ENCODE assay signal across 16 cellular contexts in the genomic region with DNA sequence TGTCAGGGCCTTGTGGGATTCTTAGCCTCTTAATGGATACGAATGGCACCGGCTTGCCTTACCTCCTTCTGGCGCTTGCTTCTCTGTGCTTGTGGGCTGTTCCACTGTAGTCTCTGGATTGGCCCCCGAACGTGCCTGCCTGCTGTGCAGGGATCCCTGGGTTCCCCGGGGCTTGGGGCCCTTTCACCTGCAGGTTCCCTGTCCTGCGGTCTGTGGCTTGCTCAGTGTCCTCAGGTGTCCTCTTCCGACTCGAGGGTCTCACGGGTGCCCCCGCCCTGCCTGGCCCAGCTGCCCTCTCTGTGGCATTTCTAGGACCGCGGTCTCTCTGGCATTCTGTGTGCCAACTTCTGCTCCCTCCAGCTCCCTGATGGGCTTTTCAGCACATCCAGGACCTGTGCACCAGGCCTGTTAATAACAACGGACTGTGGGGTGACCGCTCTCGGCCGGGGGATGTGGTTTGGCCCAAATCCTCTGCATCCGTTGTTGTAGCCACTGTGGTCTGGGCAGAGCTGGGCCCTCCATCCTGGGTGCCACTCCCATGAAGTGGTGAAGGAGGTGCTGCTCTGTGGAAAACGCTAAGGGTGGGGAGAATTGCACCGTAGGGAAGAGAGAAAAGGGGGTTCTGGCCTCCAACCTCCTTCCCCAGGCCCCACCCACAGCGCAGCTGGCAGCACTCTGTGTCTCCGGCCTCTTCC. TPM values are rescaled to one million over a fixed set of nuclear protein-coding genes. Genes with fewer than 3 reads are reported as not detected.
DNase-seq lines count a peak whose midpoint lies in the region; ATAC-seq, FAIRE-seq and TF ChIP-seq lines count a peak whose summit lies in the region.
"Had no signal": no experiment of that assay in that cellular context is flagged by ENCODE, and none has a peak within 500 bp of the region (broad histone marks: within the 10 kb centered on the region; RNA-seq: fewer than 3 reads in every experiment).

No MANE protein-coding gene starts in this region.

- H3K9ac ChIP-seq in HUES48 (ENCODE audit: low read depth, low read length) = no peak overlapping the region; the same call in 1 of the 2 replicates

- H3K4me1 ChIP-seq in HUES48 (ENCODE audit: control insufficient read depth, insufficient read depth, low read length) (peaks cover 46% of the 10 kb centered on the region), small intestine (ENCODE audit: control insufficient read depth in 2 of 2, insufficient read depth in 1 of 2, low read depth in 1 of 2, low read length in 1 of 2) (peaks cover 2% of the 10 kb centered on the region in 2 donors)

- intact Hi-C loops in sciatic nerve (cut with DNase I) = no loop called here

- H3K27me3 ChIP-seq in HUES48 (ENCODE audit: control insufficient read depth, insufficient read depth, low read length) (no peaks in the 10 kb centered on the region), small intestine (ENCODE audit: control insufficient read depth in 2 of 2, insufficient read depth in 2 of 2, low read length in 2 of 2) (no peaks in the 10 kb centered on the region)
- H3K27me3 ChIP-seq: brain microvascular endothelial cell had no signal

- H3K4me3 ChIP-seq in HUES48 (ENCODE audit: low read depth, low read length) (no peak overlapping the region), astrocyte of the spinal cord (ENCODE audit: low read depth, low read length) (no peak overlapping the region), small intestine (ENCODE audit: low read depth in 1 of 2, low read length in 2 of 2) (no peak overlapping the region)

- no peak for TF ChIP-seq CTCF in astrocyte of the spinal cord (IDR thresholded peaks at IDR 0.05; ENCODE audit: low read depth, low read length)

- ATAC-seq in sciatic nerve = no peak
- ATAC-seq in HG03135 (IDR thresholded peaks at IDR 0.05; ENCODE audit: unreplicated experiment) = no peak
- ATAC-seq in HG03354 (IDR thresholded peaks at IDR 0.05; ENCODE audit: poor library complexity, severe bottlenecking, unreplicated experiment) = no peak

- WGBS in small intestine, 3 donors = 78 to 83% (median 80%) methylated on average over 22 of the region's 22 CpGs

- FAIRE-seq in small intestine (lab: Jason Lieb, UNC) = no peak

- H3K36me3 ChIP-seq in HUES48 (ENCODE audit: control insufficient read depth, insufficient read depth, low read length) (peaks cover 18% of the 10 kb centered on the region; the same call in 1 of the 2 replicates), small intestine (ENCODE audit: control insufficient read depth in 2 of 2, insufficient read depth in 2 of 2, low read length in 2 of 2) (no peaks in the 10 kb centered on the region)
- H3K36me3 ChIP-seq: brain microvascular endothelial cell had no signal

- peak overlapping the region; percentile 39 for H3K27ac ChIP-seq in HUES48 (ENCODE audit: low read depth, low read length)
- H3K27ac ChIP-seq in small intestine (ENCODE audit: low read depth in 1 of 2, low read length in 1 of 2) = no peak overlapping the region
- H3K27ac ChIP-seq: brain microvascular endothelial cell had no signal

- H3K9me3 ChIP-seq in HUES48 (ENCODE audit: control insufficient read depth, insufficient read depth, low read length) (no peaks in the 10 kb centered on the region), small intestine (ENCODE audit: control insufficient read depth, low read depth) (no peaks in the 10 kb centered on the region)

- in situ Hi-C loops in astrocyte of the spinal cord (cut with HindIII; ENCODE audit: low sequenced_read_pairs) = no loop called here

- peak; percentile 35 for DNase-seq in astrocyte of the spinal cord (ENCODE audit: low read depth, low spot score)
- peak; percentile 52 for DNase-seq in islet precursor cell
- peak; percentile 51 for DNase-seq in sciatic nerve (ENCODE audit: low spot score)
- no peak for DNase-seq in NCI-H1092 (lab: John Stamatoyannopoulos, UW)
- no peak for DNase-seq in small intestine
- DNase-seq: activated CD4-positive, alpha-beta T cell treated with anti-CD3 and anti-CD28 coated beads for 4 hours; activated CD8-positive, alpha-beta memory T cell treated with anti-CD3 and anti-CD28 coated beads, Interleukin-2, amount 50 U/mL, for 48 hours; activated naive CD4-positive, alpha-beta T cell treated with anti-CD3 and anti-CD28 coated beads, Interleukin-2, amount 10 ng/mL, durations not matched to agents 7 days and 5 days; brain microvascular endothelial cell; EL; NCI-H1417; NCI-H226; stimulated activated CD4-positive, alpha-beta T cell treated with anti-CD3 and anti-CD28 coated beads, Interleukin-2, amount 100 ng/mL, for 24 hours had no signal

RNA-seq across cellular contexts. Expression of a gene that starts 12.4 kb away (rescaled TPM):
- 129 TPM for total RNA-seq in sciatic nerve
- 10 to 100 TPM in 1 of 3 donors, 1 to 10 TPM in 2; 2.2 to 34.3 (median 5.7) TPM for polyA plus RNA-seq in small intestine

Comparison
In these comparisons a context has a peak if more than half of its experiments do, and no peak if none do; other contexts are left out.
1. DNase-seq: peak in astrocyte of the spinal cord (single experiment), islet precursor cell (single experiment) and sciatic nerve (single experiment); none in NCI-H1092 (single experiment) and small intestine (single experiment).